Comparison of ENCODE assay signal across 16 cellular contexts in genomic region chr10:118166951-118167350, GRCh38.
"Had no signal": no experiment of that assay in that cellular context is flagged by ENCODE, and none has a peak within 500 bp of the region (broad histone marks: within the 10 kb centered on the region; RNA-seq: fewer than 3 reads in every experiment).

No MANE protein-coding gene starts in this region.

- H3K36me3 ChIP-seq: esophagus muscularis mucosa, heart left ventricle, left lung, stomach, tibial nerve had no signal

- H3K9me3 ChIP-seq: esophagus muscularis mucosa, heart left ventricle, left lung, stomach, tibial nerve had no signal

- H3K27ac Mint-ChIP-seq: activated naive CD8-positive, alpha-beta T cell; activated T-cell treated with anti-CD3 and anti-CD28 coated beads, Interleukin-2, amount 50 U/mL, for 24 hours; memory B cell; natural killer cell treated with Interleukin-12 subunit alpha and Interleukin-12 subunit beta and Interleukin-15 and Interleukin-18, amount 100 ng/mL, for 72 hours; T-helper 2 cell treated with Interferon-gamma antibody and Interleukin-4, amounts not matched to agents 5 μg/mL and 100 μg/mL, for 36 hours had no signal

- H3K27ac ChIP-seq: dorsolateral prefrontal cortex, esophagus muscularis mucosa, heart left ventricle, left lung, stomach, tibial nerve had no signal

- H3K9me3 Mint-ChIP-seq: activated T-cell treated with anti-CD3 and anti-CD28 coated beads, Interleukin-2, amount 50 U/mL, for 24 hours; memory B cell; natural killer cell treated with Interleukin-12 subunit alpha and Interleukin-12 subunit beta and Interleukin-15 and Interleukin-18, amount 100 ng/mL, for 72 hours; T-helper 2 cell treated with Interferon-gamma antibody and Interleukin-4, amounts not matched to agents 5 μg/mL and 100 μg/mL, for 36 hours had no signal

- H3K4me1 ChIP-seq: heart left ventricle, left lung, stomach, tibial nerve had no signal

- H3K4me3 ChIP-seq: dorsolateral prefrontal cortex, esophagus muscularis mucosa, heart left ventricle, left lung, stomach, tibial nerve had no signal

- H3K4me1 Mint-ChIP-seq: memory B cell had no signal

- H3K27me3 ChIP-seq: dorsolateral prefrontal cortex, esophagus muscularis mucosa, heart left ventricle, left lung, stomach, tibial nerve had no signal

- DNase-seq: activated CD4-positive, alpha-beta T cell treated with anti-CD3 and anti-CD28 coated beads, Interleukin-2, amount 50 U/mL, for 4 hours; activated effector memory CD4-positive, alpha-beta T cell treated with Interleukin-2 at 50 U/mL for 16 hours; activated T-cell treated with anti-CD3 and anti-CD28 coated beads, Interleukin-2, amount 50 U/mL, for 24 hours; dorsolateral prefrontal cortex; heart left ventricle; left lung; stimulated activated CD4-positive, alpha-beta T cell treated with anti-CD3 and anti-CD28 coated beads, Interleukin-15, amount 100 ng/mL, for 24 hours; stimulated activated CD4-positive, alpha-beta T cell treated with anti-CD3 and anti-CD28 coated beads, Interleukin-4, amount 100 ng/mL, for 4 hours; stomach had no signal

- ATAC-seq: activated CD4-positive, CD25-positive, alpha-beta regulatory T cell treated with anti-CD3 and anti-CD28 coated beads, Interleukin-2, amount 50 U/mL, for 24 hours; heart left ventricle; left lung; natural killer cell treated with Interleukin-12 subunit alpha and Interleukin-12 subunit beta and Interleukin-15 and Interleukin-18, amount 100 ng/mL, for 72 hours had no signal

- H3K4me3 Mint-ChIP-seq: activated naive CD8-positive, alpha-beta T cell; activated T-cell treated with anti-CD3 and anti-CD28 coated beads, Interleukin-2, amount 50 U/mL, for 24 hours; memory B cell; natural killer cell treated with Interleukin-12 subunit alpha and Interleukin-12 subunit beta and Interleukin-15 and Interleukin-18, amount 100 ng/mL, for 72 hours; T-helper 2 cell treated with Interferon-gamma antibody and Interleukin-4, amounts not matched to agents 5 μg/mL and 100 μg/mL, for 36 hours had no signal

- H3K36me3 Mint-ChIP-seq: activated naive CD8-positive, alpha-beta T cell; memory B cell; natural killer cell treated with Interleukin-12 subunit alpha and Interleukin-12 subunit beta and Interleukin-15 and Interleukin-18, amount 100 ng/mL, for 72 hours had no signal
